Comparison of ENCODE assay signal across 1 cellular context in the genomic region with DNA sequence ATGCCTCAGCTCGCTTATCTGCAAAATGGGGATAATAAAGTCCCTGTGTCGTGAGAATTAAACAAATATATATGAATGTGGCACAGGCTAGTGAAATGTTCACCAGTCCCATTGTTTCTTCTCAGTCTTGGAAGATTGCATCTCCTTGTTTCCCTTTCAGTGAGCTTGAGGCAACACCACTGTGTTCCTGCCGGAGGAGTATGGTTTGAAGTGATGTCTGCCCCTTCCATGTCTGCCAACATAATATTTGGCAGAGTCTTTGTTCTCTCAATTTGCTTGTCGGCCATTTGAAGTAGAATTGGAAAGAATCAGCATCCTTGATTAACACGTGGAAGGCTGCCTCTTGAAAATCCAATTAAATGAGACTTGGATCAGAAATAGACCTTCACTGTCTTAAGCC.
TF ChIP-seq lines count a peak whose summit lies in the region.

No MANE protein-coding gene starts in this region.

TF ChIP-seq in IMR-90, 13 proteins besides CTCF, POLR2A, EP300 and RAD21 (continued from another document):
- TF ChIP-seq CHD1 (IDR thresholded peaks at IDR 0.05; ENCODE audit: low read depth, low read length) (no peak), MXI1 (IDR thresholded peaks at IDR 0.05; ENCODE audit: borderline replicate concordance, low read depth, low read length) (no peak), RFX5 (IDR thresholded peaks at IDR 0.05; ENCODE audit: low read depth, low read length) (no peak), SMC3 (IDR thresholded peaks at IDR 0.05; ENCODE audit: low read depth, low read length) (no peak), RCOR1 (IDR thresholded peaks at IDR 0.05; ENCODE audit: insufficient replicate concordance, low read length) (no peak), BHLHE40 (IDR thresholded peaks at IDR 0.05; ENCODE audit: low read depth, low read length) (no peak), CEBPB (IDR thresholded peaks at IDR 0.05; ENCODE audit: low read depth, low read length) (no peak), FOS (IDR thresholded peaks at IDR 0.05; ENCODE audit: low read depth, low read length) (no peak), MAFK (IDR thresholded peaks at IDR 0.05; ENCODE audit: low read depth, low read length) (no peak), NFE2L2 (IDR thresholded peaks at IDR 0.05; ENCODE audit: low read depth, low read length) (no peak)
- TF ChIP-seq, protein P1, sequence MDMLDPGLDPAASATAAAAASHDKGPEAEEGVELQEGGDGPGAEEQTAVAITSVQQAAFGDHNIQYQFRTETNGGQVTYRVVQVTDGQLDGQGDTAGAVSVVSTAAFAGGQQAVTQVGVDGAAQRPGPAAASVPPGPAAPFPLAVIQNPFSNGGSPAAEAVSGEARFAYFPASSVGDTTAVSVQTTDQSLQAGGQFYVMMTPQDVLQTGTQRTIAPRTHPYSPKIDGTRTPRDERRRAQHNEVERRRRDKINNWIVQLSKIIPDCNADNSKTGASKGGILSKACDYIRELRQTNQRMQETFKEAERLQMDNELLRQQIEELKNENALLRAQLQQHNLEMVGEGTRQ (IDR thresholded peaks at IDR 0.05; ENCODE audit: low read depth, low read length): no peak
